ENCODE assay signal across 12 cellular contexts in the genomic region with DNA sequence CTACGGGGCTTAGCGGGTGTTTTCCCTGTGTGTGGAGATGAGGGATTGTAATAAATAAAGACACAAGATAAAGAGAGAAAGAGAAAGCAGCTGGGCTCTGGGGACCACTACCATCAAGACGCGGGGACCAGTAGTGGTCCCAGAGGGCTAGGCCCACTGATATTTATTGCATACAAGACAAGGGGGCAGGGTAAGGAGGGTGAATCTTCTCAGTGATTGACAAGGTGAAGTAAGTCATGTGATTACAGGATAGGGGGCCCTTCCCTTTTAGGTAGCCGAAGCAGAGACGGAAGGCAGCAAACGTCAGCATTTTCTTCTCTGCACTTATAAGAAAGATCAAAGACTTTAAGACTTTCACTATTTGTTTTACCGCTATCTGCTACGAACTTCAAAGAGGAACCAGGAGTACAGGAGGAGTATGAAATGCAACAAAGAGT. TPM values are rescaled to one million over a fixed set of nuclear protein-coding genes. Genes with fewer than 3 reads are reported as not detected.
DNase-seq lines count a peak whose midpoint lies in the region; ATAC-seq and TF ChIP-seq lines count a peak whose summit lies in the region.
"Had no signal": no experiment of that assay in that cellular context is flagged by ENCODE, and none has a peak within 500 bp of the region (broad histone marks: within the 10 kb centered on the region; RNA-seq: fewer than 3 reads in every experiment).

No MANE protein-coding gene starts in this region.

- POLR2A ChIA-PET in activated CD4-positive, alpha-beta T cell treated with anti-CD3 and anti-CD28 coated beads for 36 hours (lab: Charles Lee), result interaction anchor here (1.0 kb wide), 1 partner anchor 97 kb away, joined by 4 read pairs; no protein-coding TSS in a partner anchor

- peak overlapping the region; percentile 65 for H3K4me2 ChIP-seq in neural progenitor cell

- H2AFZ ChIP-seq in neural progenitor cell (replicated peaks), result no peak overlapping the region

- no peaks in the 10 kb centered on the region for H3K79me2 ChIP-seq in neural progenitor cell (ENCODE audit: low read depth)

- peaks cover 14% of the 10 kb centered on the region for H3K4me1 Mint-ChIP-seq in activated CD4-positive, alpha-beta T cell treated with anti-CD3 and anti-CD28 coated beads for 36 hours
- H3K4me1 Mint-ChIP-seq in neural progenitor cell, result peaks cover 29% of the 10 kb centered on the region

- DNase-seq in activated CD4-positive, alpha-beta T cell treated with anti-CD3 and anti-CD28 coated beads for 36 hours, result peak; percentile 58
- no peak for DNase-seq in activated CD4-positive, alpha-beta T cell treated with anti-CD3 and anti-CD28 coated beads for 1 hour
- peak; percentile 40 for DNase-seq in NOMO-1 treated with dmso at 0.1 percent for 144 hours (lab: John Stamatoyannopoulos, UW; ENCODE audit: unreplicated experiment)
- peak; percentile 36 for DNase-seq in activated naive CD4-positive, alpha-beta T cell treated with anti-CD3 and anti-CD28 coated beads, Interleukin-2, amount 50 U/mL, for 16 hours
- no peak for DNase-seq in neural progenitor cell (ENCODE audit: low spot score)
- DNase-seq in spleen, result no peak
- DNase-seq in posterior vena cava (ENCODE audit: low spot score), result no peak
- DNase-seq: activated gamma-delta T cell treated with Interleukin-2 at 50 U/mL for 16 hours, GDM1, MG63 had no signal

- ATAC-seq in activated CD4-positive, alpha-beta T cell treated with anti-CD3 and anti-CD28 coated beads for 36 hours, result peak; percentile 33
- ATAC-seq in GM21723 (IDR thresholded peaks at IDR 0.05; ENCODE audit: unreplicated experiment), result no peak

- TF ChIP-seq POLR2A in spleen (IDR thresholded peaks at IDR 0.05), result no peak

- no peak for TF ChIP-seq CTCF in neural progenitor cell (IDR thresholded peaks at IDR 0.05)
- no peak for TF ChIP-seq CTCF in spleen (IDR thresholded peaks at IDR 0.05 in 8 of 11, conservative IDR thresholded peaks at IDR 0.05 in 3 of 11)

- H3K4me1 ChIP-seq in neural progenitor cell (peaks cover 36% of the 10 kb centered on the region), spleen (peaks cover 0 to 34% (median 12%) of the 10 kb centered on the region in 6 donors)

- no peaks in the 10 kb centered on the region for H3K27me3 Mint-ChIP-seq in activated CD4-positive, alpha-beta T cell treated with anti-CD3 and anti-CD28 coated beads for 36 hours
- H3K27me3 Mint-ChIP-seq in neural progenitor cell (ENCODE audit: insufficient read depth, low read depth), result peaks cover 11% of the 10 kb centered on the region

- H3K4me3 Mint-ChIP-seq in activated CD4-positive, alpha-beta T cell treated with anti-CD3 and anti-CD28 coated beads for 36 hours, result no peak overlapping the region
- peak overlapping the region; percentile 6 for H3K4me3 Mint-ChIP-seq in neural progenitor cell

- H4K20me1 ChIP-seq in neural progenitor cell (ENCODE audit: low read depth), result no peaks in the 10 kb centered on the region

- H3K27ac ChIP-seq in neural progenitor cell (peak overlapping the region; percentile 75), spleen (peak overlapping the region in 3 of 8 donors; percentile 12 to 40 (median 25))

- intact Hi-C loops in activated CD4-positive, alpha-beta T cell treated with anti-CD3 and anti-CD28 coated beads for 36 hours (cut with DNase I, micrococcal nuclease), result no loop called here
- intact Hi-C loops in spleen (cut with DNase I; ENCODE audit: low total_unique reads), result no loop called here
- intact Hi-C loops in posterior vena cava (cut with DNase I), result loop anchor here in 1 of 2 donors (10.0 kb wide), 1 partner anchor 103 kb away; no protein-coding TSS in a partner anchor

- H3K27ac Mint-ChIP-seq in activated CD4-positive, alpha-beta T cell treated with anti-CD3 and anti-CD28 coated beads for 36 hours, result peak overlapping the region; percentile 32
- H3K27ac Mint-ChIP-seq in neural progenitor cell, result peak overlapping the region; percentile 99

- WGBS in spleen, 5 donors, result 30 to 42% (median 34%) methylated on average over 9 of the region's 9 CpGs

- CTCF ChIA-PET in activated CD4-positive, alpha-beta T cell treated with anti-CD3 and anti-CD28 coated beads for 36 hours (lab: Charles Lee), result no interaction called here

- H3K4me3 ChIP-seq in neural progenitor cell (no peak overlapping the region), spleen (peak overlapping the region in 2 of 8 donors; percentile 5 to 15)
- H3K4me3 ChIP-seq: MG63 had no signal

- H3K9me3 Mint-ChIP-seq in activated CD4-positive, alpha-beta T cell treated with anti-CD3 and anti-CD28 coated beads for 36 hours (ENCODE audit: low read depth), result no peaks in the 10 kb centered on the region
- H3K9me3 Mint-ChIP-seq in neural progenitor cell, result no peaks in the 10 kb centered on the region

- no peak overlapping the region for H3K9ac ChIP-seq in neural progenitor cell

- no peaks in the 10 kb centered on the region for H3K36me3 Mint-ChIP-seq in activated CD4-positive, alpha-beta T cell treated with anti-CD3 and anti-CD28 coated beads for 36 hours (ENCODE audit: low read depth)
- no peaks in the 10 kb centered on the region for H3K36me3 Mint-ChIP-seq in neural progenitor cell

- peaks cover 26% of the 10 kb centered on the region for H3F3A ChIP-seq in neural progenitor cell (ENCODE audit: low read depth)

- H3K9me3 ChIP-seq in neural progenitor cell (ENCODE audit: low read depth), result no peaks in the 10 kb centered on the region
- no peaks in the 10 kb centered on the region for H3K9me3 ChIP-seq in spleen
- H3K9me3 ChIP-seq: MG63 had no signal

- H3K27me3 ChIP-seq in neural progenitor cell, result no peaks in the 10 kb centered on the region
- peaks cover 0 to 50% (median 12%) of the 10 kb centered on the region in 7 donors for H3K27me3 ChIP-seq in spleen (replicated peaks in 1 of 7)
- H3K27me3 ChIP-seq: MG63 had no signal

- no peaks in the 10 kb centered on the region for H3K36me3 ChIP-seq in neural progenitor cell
- H3K36me3 ChIP-seq in spleen, result peaks cover 0 to 11% (median 0%) of the 10 kb centered on the region in 6 donors
- H3K36me3 ChIP-seq: MG63 had no signal

RNA-seq across cellular contexts. Expression of a gene that starts 4.5 kb away (rescaled TPM):
- 1 to 10 TPM in 1 of 2 experiments, under 1 TPM in 1; 0.94 to 1.0 TPM for total RNA-seq in activated CD4-positive, alpha-beta T cell treated with anti-CD3 and anti-CD28 coated beads for 36 hours
- 0.09 TPM in 1 of 2 replicates, not detected in the other for total RNA-seq in neural progenitor cell (ENCODE audit: low replicate concordance)
- total RNA-seq in spleen, result under 1 TPM in 2 of 7 donors, not detected in 5; 0.25 to 0.85 TPM
- polyA plus RNA-seq in spleen, result not detected
- not detected for total RNA-seq in posterior vena cava
- total RNA-seq: A172 had no signal

RNA-seq across cellular contexts. Expression of a gene that starts 36.9 kb away (rescaled TPM):
- under 1 TPM; 0.76 to 0.89 TPM for total RNA-seq in activated CD4-positive, alpha-beta T cell treated with anti-CD3 and anti-CD28 coated beads for 36 hours
- total RNA-seq in neural progenitor cell (ENCODE audit: low replicate concordance) (1.2 TPM in 1 of 2 replicates, not detected in the other), spleen (1 to 10 TPM in 2 of 7 donors, under 1 TPM in 2, not detected in 3; 0.32 to 1.9 (median 0.85) TPM), posterior vena cava (under 1 TPM in 1 of 2 donors, not detected in 1; 0.38 TPM)
- polyA plus RNA-seq in spleen, result under 1 TPM; 0.04 to 0.22 (median 0.08) TPM
- total RNA-seq: A172 had no signal

RNA-seq across cellular contexts. Expression of a gene that starts 37.7 kb away (rescaled TPM):
- total RNA-seq in activated CD4-positive, alpha-beta T cell treated with anti-CD3 and anti-CD28 coated beads for 36 hours, result 10 to 100 TPM; 18.2 to 34.1 TPM
- total RNA-seq in neural progenitor cell (ENCODE audit: low replicate concordance), result 3.5 and 15.4 TPM in 2 replicates
- total RNA-seq in spleen, result 10 to 100 TPM; 18.8 to 51.5 (median 32.3) TPM
- polyA plus RNA-seq in spleen, result 10 to 100 TPM; 20.8 to 69.8 (median 67.0) TPM
- 10 to 100 TPM; 12.4 to 18.8 TPM for total RNA-seq in posterior vena cava

Comparison
In these comparisons a context has a peak if more than half of its experiments do, and no peak if none do; other contexts are left out.
1. DNase-seq: peak in activated CD4-positive, alpha-beta T cell treated with anti-CD3 and anti-CD28 coated beads for 36 hours (single experiment), NOMO-1 treated with dmso at 0.1 percent for 144 hours (single experiment) and activated naive CD4-positive, alpha-beta T cell treated with anti-CD3 and anti-CD28 coated beads, Interleukin-2, amount 50 U/mL, for 16 hours (single experiment); none in activated CD4-positive, alpha-beta T cell treated with anti-CD3 and anti-CD28 coated beads for 1 hour (single experiment), neural progenitor cell (single experiment), spleen (single experiment) and posterior vena cava (single experiment).